In genomic region chr11:6482431-6482830, GRCh38 we compare ENCODE assay signal across 1 cellular context.
TF ChIP-seq lines count a peak whose summit lies in the region.

No MANE protein-coding gene starts in this region.

TF ChIP-seq in GM12878, 131 proteins besides CTCF, POLR2A, EP300 and RAD21:
- TF ChIP-seq, protein P1, sequence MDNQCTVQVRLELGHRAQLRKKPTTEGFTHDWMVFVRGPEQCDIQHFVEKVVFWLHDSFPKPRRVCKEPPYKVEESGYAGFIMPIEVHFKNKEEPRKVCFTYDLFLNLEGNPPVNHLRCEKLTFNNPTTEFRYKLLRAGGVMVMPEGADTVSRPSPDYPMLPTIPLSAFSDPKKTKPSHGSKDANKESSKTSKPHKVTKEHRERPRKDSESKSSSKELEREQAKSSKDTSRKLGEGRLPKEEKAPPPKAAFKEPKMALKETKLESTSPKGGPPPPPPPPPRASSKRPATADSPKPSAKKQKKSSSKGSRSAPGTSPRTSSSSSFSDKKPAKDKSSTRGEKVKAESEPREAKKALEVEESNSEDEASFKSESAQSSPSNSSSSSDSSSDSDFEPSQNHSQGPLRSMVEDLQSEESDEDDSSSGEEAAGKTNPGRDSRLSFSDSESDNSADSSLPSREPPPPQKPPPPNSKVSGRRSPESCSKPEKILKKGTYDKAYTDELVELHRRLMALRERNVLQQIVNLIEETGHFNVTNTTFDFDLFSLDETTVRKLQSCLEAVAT (IDR thresholded peaks at IDR 0.05) = no peak
- TF ChIP-seq IKZF2 (IDR thresholded peaks at IDR 0.05) (no peak), HSF1 (IDR thresholded peaks at IDR 0.05; ENCODE audit: low read depth, low read length) (no peak), CEBPB (IDR thresholded peaks at IDR 0.05; ENCODE audit: borderline replicate concordance in 1 of 2, low read depth in 2 of 2, low read length in 2 of 2) (no peak), TCF3 (IDR thresholded peaks at IDR 0.05; ENCODE audit: borderline replicate concordance, insufficient read depth, low read depth, low read length) (no peak), BHLHE40 (IDR thresholded peaks at IDR 0.05; ENCODE audit: borderline replicate concordance in 1 of 2, low read depth in 2 of 2, low read length in 1 of 2) (no peak), SMAD1 (IDR thresholded peaks at IDR 0.05; ENCODE audit: low read depth, partially characterized antibody) (no peak), LARP7 (IDR thresholded peaks at IDR 0.05) (no peak), STAT1 (conservative IDR thresholded peaks at IDR 0.05) (no peak), ZZZ3 (IDR thresholded peaks at IDR 0.05; ENCODE audit: control insufficient read depth, insufficient read length, low read depth) (no peak)
